Comparison of ENCODE assay signal across 14 cellular contexts in genomic region chr6:11213305-11214106, GRCh38. TPM values are rescaled to one million over a fixed set of nuclear protein-coding genes. Genes with fewer than 3 reads are reported as not detected.
A peak's percentile ranks its signal among the peaks of the same experiment; 100 is the strongest.
DNase-seq lines count a peak whose midpoint lies in the region; ATAC-seq, FAIRE-seq and TF ChIP-seq lines count a peak whose summit lies in the region.
"Had no signal": no experiment of that assay in that cellular context is flagged by ENCODE, and none has a peak within 500 bp of the region (broad histone marks: within the 10 kb centered on the region; RNA-seq: fewer than 3 reads in every experiment).

No MANE protein-coding gene starts in this region.

- H3K36me3 ChIP-seq in PC-3 (ENCODE audit: low read depth, low read length) (no peaks in the 10 kb centered on the region), right lobe of liver (peaks cover 0 to 7% (median 0%) of the 10 kb centered on the region in 4 donors), suprapubic skin (peaks cover 4% of the 10 kb centered on the region)

- no peak for TF ChIP-seq POLR2A in right lobe of liver (IDR thresholded peaks at IDR 0.05)
- no peak for TF ChIP-seq POLR2A in suprapubic skin (IDR thresholded peaks at IDR 0.05)

- H3K9ac ChIP-seq in PC-3 (ENCODE audit: low read length), result no peak overlapping the region

- DNase-seq in PC-3 (no peak), right lobe of liver (no peak), suprapubic skin (ENCODE audit: low spot score in 2 of 2) (no peak), kidney tubule cell (ENCODE audit: low spot score) (no peak), GM19239 (ENCODE audit: insufficient read length, low spot score) (no peak), NOMO-1 treated with dmso at 0.1 percent for 144 hours (lab: John Stamatoyannopoulos, UW; ENCODE audit: unreplicated experiment) (no peak)
- DNase-seq: CD4-positive, alpha-beta T cell; nephron progenitor cell; RPMI8226 had no signal

- no peak for ATAC-seq in PC-3
- peak in 3 of 4 donors; percentile 21 to 46 (median 24) for ATAC-seq in right lobe of liver
- ATAC-seq in GM21737 (IDR thresholded peaks at IDR 0.05; ENCODE audit: unreplicated experiment), result no peak
- ATAC-seq: activated naive CD4-positive, alpha-beta T cell treated with anti-CD3 and anti-CD28 coated beads, Interleukin-2, amount 50 U/mL, for 72 hours had no signal

- H3K27me3 ChIP-seq in PC-3 (ENCODE audit: low read length), result no peaks in the 10 kb centered on the region
- H3K27me3 ChIP-seq in right lobe of liver, result no peaks in the 10 kb centered on the region
- H3K27me3 ChIP-seq in suprapubic skin, result no peaks in the 10 kb centered on the region

- no peaks in the 10 kb centered on the region for H3F3A ChIP-seq in PC-3 (ENCODE audit: low read length, unreplicated experiment)

- no peak overlapping the region for H3K4me3 ChIP-seq in PC-3 (ENCODE audit: low read length)
- no peak overlapping the region for H3K4me3 ChIP-seq in right lobe of liver
- no peak overlapping the region for H3K4me3 ChIP-seq in suprapubic skin

- TF ChIP-seq EP300 in suprapubic skin (IDR thresholded peaks at IDR 0.05), result no peak

- 89% methylated on average over 6 of the region's 14 CpGs for WGBS in right lobe of liver (ENCODE audit: insufficient coverage, low coverage, low lambda C conversion rate, missing lambda C conversion rate)
- WGBS in suprapubic skin, result 61% methylated on average over 12 of the region's 14 CpGs

- CTCF ChIA-PET in PC-3 (lab: Charles Lee), result no interaction called here

- no peak overlapping the region for H3K4me2 ChIP-seq in PC-3 (ENCODE audit: low read length)

- no TSS peak for BruUV-seq in PC-3 (replicated peaks; lab: Mats Ljungman, UMichigan)

- H3K4me1 ChIP-seq in PC-3 (ENCODE audit: insufficient read depth, low read length) (peaks cover 47% of the 10 kb centered on the region), right lobe of liver (peaks cover 0 to 25% (median 3%) of the 10 kb centered on the region in 4 donors), suprapubic skin (peaks cover 92% of the 10 kb centered on the region)

- H3K79me2 ChIP-seq in PC-3 (ENCODE audit: low read length), result peaks cover 34% of the 10 kb centered on the region

- H4K20me1 ChIP-seq in PC-3 (ENCODE audit: low read length), result no peaks in the 10 kb centered on the region

- H2AFZ ChIP-seq in PC-3 (ENCODE audit: low read length), result no peak overlapping the region

- no peaks in the 10 kb centered on the region for H3K9me2 ChIP-seq in PC-3 (replicated peaks; ENCODE audit: low read length)

- POLR2A ChIA-PET in PC-3 (lab: Charles Lee; ENCODE audit: unreplicated experiment), result no interaction called here

- intact Hi-C loops in PC-3 (cut with micrococcal nuclease) (no loop called here), right lobe of liver (cut with DNase I) (no loop called here)

- H3K27ac ChIP-seq in PC-3 (ENCODE audit: low read length) (peak overlapping the region; percentile 45), cingulate gyrus (ENCODE audit: low read depth, low read length) (peak overlapping the region; percentile 43), right lobe of liver (no peak overlapping the region), suprapubic skin (peak overlapping the region; percentile 57)

- FAIRE-seq in GM19239 (lab: Jason Lieb, UNC), result no peak
- FAIRE-seq: G401.6, TTC549 had no signal

- TF ChIP-seq CTCF in PC-3 (conservative IDR thresholded peaks at IDR 0.05; ENCODE audit: low read depth, low read length) (no peak), right lobe of liver (IDR thresholded peaks at IDR 0.05) (no peak), suprapubic skin (IDR thresholded peaks at IDR 0.05) (no peak)

- H3K9me3 ChIP-seq in PC-3 (ENCODE audit: low read length), result no peaks in the 10 kb centered on the region
- H3K9me3 ChIP-seq in right lobe of liver, result no peaks in the 10 kb centered on the region
- H3K9me3 ChIP-seq in suprapubic skin, result no peaks in the 10 kb centered on the region

RNA-seq across cellular contexts. Expression of gene NEDD9, which starts 19.0 kb away (rescaled TPM):
- total RNA-seq in PC-3 (2014; rRNA removed) (12.1 and 13.9 TPM in 2 replicates), right lobe of liver (10 to 100 TPM in 4 of 6 experiments, 1 to 10 TPM in 2; 5.1 to 59.8 (median 26.2) TPM), suprapubic skin (10 to 100 TPM; 18.3 to 29.8 (median 22.4) TPM)

Comparison
In these comparisons a context has a peak if more than half of its experiments do, and no peak if none do; other contexts are left out.
1. ATAC-seq: peak in right lobe of liver (3 of 4); none in PC-3 (single experiment) and GM21737 (single experiment).
2. H3K27ac ChIP-seq: peak in PC-3 (single experiment), cingulate gyrus (single experiment) and suprapubic skin (single experiment); none in right lobe of liver (0 of 3).